ENCODE assay signal across 19 cellular contexts in the genomic region with DNA sequence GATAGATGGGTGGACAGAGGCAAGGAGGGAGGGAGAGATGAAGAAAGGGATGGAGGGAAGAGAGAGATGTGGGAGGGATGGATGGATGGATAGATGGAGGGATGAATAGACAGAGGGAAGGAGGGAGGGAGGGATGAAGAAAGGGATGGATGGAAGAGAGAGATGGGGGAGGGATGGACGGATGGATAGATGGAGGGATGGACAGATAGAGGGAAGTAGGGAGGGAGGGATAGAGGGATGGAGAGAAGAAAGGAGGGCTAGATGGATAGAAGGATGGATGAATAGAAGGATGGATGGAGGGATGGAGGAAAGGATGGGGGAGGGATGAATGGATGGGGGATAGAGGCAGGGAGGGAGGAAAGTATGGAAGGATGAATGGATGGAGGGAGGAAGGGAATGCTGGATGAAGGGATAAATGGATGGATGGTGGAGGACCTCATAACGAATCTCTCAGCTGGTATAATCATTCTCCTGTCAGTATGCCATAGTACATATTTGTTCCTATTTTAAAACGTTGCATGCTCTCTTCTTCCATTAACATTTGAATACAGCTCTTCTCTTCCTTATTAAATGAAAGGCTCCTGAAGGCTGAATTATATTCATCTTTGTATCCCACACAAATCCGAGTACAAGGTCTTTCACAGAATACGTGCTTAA.
DNase-seq lines count a peak whose midpoint lies in the region; ATAC-seq and TF ChIP-seq lines count a peak whose summit lies in the region.
"Had no signal": no experiment of that assay in that cellular context is flagged by ENCODE, and none has a peak within 500 bp of the region (broad histone marks: within the 10 kb centered on the region; RNA-seq: fewer than 3 reads in every experiment).

No MANE protein-coding gene starts in this region.

- intact Hi-C loops in activated naive CD4-positive, alpha-beta T cell treated with anti-CD3 and anti-CD28 coated beads for 36 hours (cut with micrococcal nuclease): no loop called here
- intact Hi-C loops in CD4-positive, alpha-beta memory T cell (cut with micrococcal nuclease): no loop called here
- intact Hi-C loops in naive thymus-derived CD4-positive, alpha-beta T cell (cut with micrococcal nuclease): no loop called here
- intact Hi-C loops in testis (cut with DNase I; ENCODE audit: low total_unique reads): no loop called here

- no peak overlapping the region for H3K27ac ChIP-seq in CD4-positive, alpha-beta memory T cell (ENCODE audit: low read depth, low read length)
- H3K27ac ChIP-seq in naive thymus-derived CD4-positive, alpha-beta T cell (ENCODE audit: low read depth, low read length): no peak overlapping the region
- no peak overlapping the region for H3K27ac ChIP-seq in testis
- H3K27ac ChIP-seq: C4-2B, GM23248, KMS-11, PC-9 had no signal

- H3K36me3 Mint-ChIP-seq in activated naive CD4-positive, alpha-beta T cell treated with anti-CD3 and anti-CD28 coated beads for 36 hours (ENCODE audit: low read depth): peaks cover 18% of the 10 kb centered on the region
- H3K36me3 Mint-ChIP-seq in CD4-positive, alpha-beta memory T cell: peaks cover 33 to 42% of the 10 kb centered on the region in 2 donors
- H3K36me3 Mint-ChIP-seq in activated T-helper 17 cell treated with anti-CD3 and anti-CD28 coated beads, Interleukin-2, amount 50 U/mL, for 72 hours (ENCODE audit: low read depth): peaks cover 75% of the 10 kb centered on the region
- peaks cover 10 to 45% (median 27%) of the 10 kb centered on the region in 5 donors for H3K36me3 Mint-ChIP-seq in naive thymus-derived CD4-positive, alpha-beta T cell

- peak overlapping the region; percentile 56 for H3K27ac Mint-ChIP-seq in activated naive CD4-positive, alpha-beta T cell treated with anti-CD3 and anti-CD28 coated beads for 36 hours
- H3K27ac Mint-ChIP-seq in CD4-positive, alpha-beta memory T cell: peak overlapping the region in 5 of 7 donors; percentile 11 to 87 (median 24)
- H3K27ac Mint-ChIP-seq in activated T-helper 17 cell treated with anti-CD3 and anti-CD28 coated beads, Interleukin-2, amount 50 U/mL, for 72 hours: peak overlapping the region; percentile 71
- H3K27ac Mint-ChIP-seq in naive thymus-derived CD4-positive, alpha-beta T cell: peak overlapping the region in 7 of 9 donors; percentile 1 to 75 (median 72)

- TF ChIP-seq POLR2A in testis (IDR thresholded peaks at IDR 0.05): no peak

- POLR2A ChIA-PET in CD4-positive, alpha-beta memory T cell (lab: Charles Lee; ENCODE audit: partially characterized antibody): no interaction called here
- POLR2A ChIA-PET in naive thymus-derived CD4-positive, alpha-beta T cell (lab: Charles Lee): interaction anchor here (0.7 to 2.5 kb wide), 8 partner anchors 8 to 65 kb away, joined by 3 to 10 read pairs (median 4); no protein-coding TSS in a partner anchor

- peaks cover 79% of the 10 kb centered on the region for H3K4me1 ChIP-seq in CD4-positive, alpha-beta memory T cell (ENCODE audit: insufficient read depth, low read length)
- H3K4me1 ChIP-seq in naive thymus-derived CD4-positive, alpha-beta T cell (ENCODE audit: control insufficient read depth in 2 of 2, insufficient read depth in 2 of 2, low read length in 2 of 2): peaks cover 20 to 36% of the 10 kb centered on the region in 2 donors
- H3K4me1 ChIP-seq in testis: no peaks in the 10 kb centered on the region
- H3K4me1 ChIP-seq: Caco-2 had no signal

- H3K9me3 Mint-ChIP-seq in activated naive CD4-positive, alpha-beta T cell treated with anti-CD3 and anti-CD28 coated beads for 36 hours: no peaks in the 10 kb centered on the region
- H3K9me3 Mint-ChIP-seq in CD4-positive, alpha-beta memory T cell: no peaks in the 10 kb centered on the region
- no peaks in the 10 kb centered on the region for H3K9me3 Mint-ChIP-seq in activated T-helper 17 cell treated with anti-CD3 and anti-CD28 coated beads, Interleukin-2, amount 50 U/mL, for 72 hours
- peaks cover 0 to 4% (median 0%) of the 10 kb centered on the region in 11 donors for H3K9me3 Mint-ChIP-seq in naive thymus-derived CD4-positive, alpha-beta T cell
- H3K9me3 Mint-ChIP-seq: H9 had no signal

- no peaks in the 10 kb centered on the region for H3K27me3 Mint-ChIP-seq in activated naive CD4-positive, alpha-beta T cell treated with anti-CD3 and anti-CD28 coated beads for 36 hours (ENCODE audit: low read depth)
- H3K27me3 Mint-ChIP-seq in CD4-positive, alpha-beta memory T cell: no peaks in the 10 kb centered on the region
- H3K27me3 Mint-ChIP-seq in activated T-helper 17 cell treated with anti-CD3 and anti-CD28 coated beads, Interleukin-2, amount 50 U/mL, for 72 hours: no peaks in the 10 kb centered on the region
- H3K27me3 Mint-ChIP-seq in naive thymus-derived CD4-positive, alpha-beta T cell: no peaks in the 10 kb centered on the region

- no peak for TF ChIP-seq CTCF in testis (IDR thresholded peaks at IDR 0.05)

- no peak overlapping the region for H3K4me3 Mint-ChIP-seq in activated naive CD4-positive, alpha-beta T cell treated with anti-CD3 and anti-CD28 coated beads for 36 hours
- H3K4me3 Mint-ChIP-seq in CD4-positive, alpha-beta memory T cell: peak overlapping the region in 1 of 8 donors; percentile 6
- H3K4me3 Mint-ChIP-seq in activated T-helper 17 cell treated with anti-CD3 and anti-CD28 coated beads, Interleukin-2, amount 50 U/mL, for 72 hours: no peak overlapping the region
- no peak overlapping the region for H3K4me3 Mint-ChIP-seq in naive thymus-derived CD4-positive, alpha-beta T cell
- H3K4me3 Mint-ChIP-seq: H9 had no signal

- WGBS in testis, 2 donors: 86 to 88% methylated on average over 5 of the region's 5 CpGs

- no peaks in the 10 kb centered on the region for H3K36me3 ChIP-seq in CD4-positive, alpha-beta memory T cell (ENCODE audit: insufficient read depth, low read length)
- H3K36me3 ChIP-seq in naive thymus-derived CD4-positive, alpha-beta T cell (ENCODE audit: control insufficient read depth in 2 of 3, insufficient read depth in 3 of 3, low read length in 3 of 3): peaks cover 0 to 12% (median 0%) of the 10 kb centered on the region in 3 experiments
- no peaks in the 10 kb centered on the region for H3K36me3 ChIP-seq in testis (ENCODE audit: low read depth, missing control alignments)

- H3K4me1 Mint-ChIP-seq in activated naive CD4-positive, alpha-beta T cell treated with anti-CD3 and anti-CD28 coated beads for 36 hours (ENCODE audit: low read depth): peaks cover 87% of the 10 kb centered on the region
- peaks cover 79 to 90% (median 84%) of the 10 kb centered on the region in 4 donors for H3K4me1 Mint-ChIP-seq in CD4-positive, alpha-beta memory T cell
- H3K4me1 Mint-ChIP-seq in activated T-helper 17 cell treated with anti-CD3 and anti-CD28 coated beads, Interleukin-2, amount 50 U/mL, for 72 hours: peaks cover 70% of the 10 kb centered on the region
- peaks cover 46 to 98% (median 89%) of the 10 kb centered on the region in 7 donors for H3K4me1 Mint-ChIP-seq in naive thymus-derived CD4-positive, alpha-beta T cell

- in situ Hi-C loops in KBM-7 (cut with MboI; ENCODE audit: low pct_unique_long_range_greater_than_20kb, low sequenced_read_pairs): no loop called here

- no peaks in the 10 kb centered on the region for H3K9me3 ChIP-seq in CD4-positive, alpha-beta memory T cell (ENCODE audit: control insufficient read depth in 1 of 2, low read length in 2 of 2)
- no peaks in the 10 kb centered on the region for H3K9me3 ChIP-seq in naive thymus-derived CD4-positive, alpha-beta T cell (ENCODE audit: control insufficient read depth in 2 of 3, low read length in 3 of 3)
- no peaks in the 10 kb centered on the region for H3K9me3 ChIP-seq in testis
- H3K9me3 ChIP-seq: Caco-2 had no signal

- H3K27me3 ChIP-seq in CD4-positive, alpha-beta memory T cell (ENCODE audit: insufficient read depth, low read length): no peaks in the 10 kb centered on the region
- H3K27me3 ChIP-seq in naive thymus-derived CD4-positive, alpha-beta T cell (ENCODE audit: control insufficient read depth in 2 of 2, insufficient read depth in 2 of 2, low read length in 2 of 2): no peaks in the 10 kb centered on the region
- no peaks in the 10 kb centered on the region for H3K27me3 ChIP-seq in testis

- CTCF ChIA-PET in activated naive CD4-positive, alpha-beta T cell treated with anti-CD3 and anti-CD28 coated beads for 36 hours (lab: Charles Lee): interaction anchor here (0.5 kb wide), 1 partner anchor 35 kb away, joined by 3 read pairs; no protein-coding TSS in a partner anchor
- CTCF ChIA-PET in CD4-positive, alpha-beta memory T cell (lab: Charles Lee; ENCODE audit: partially characterized antibody): interaction anchor here (1.5 kb wide), 1 partner anchor 14 kb away, joined by 6 read pairs; no protein-coding TSS in a partner anchor
- CTCF ChIA-PET in naive thymus-derived CD4-positive, alpha-beta T cell (lab: Charles Lee): no interaction called here

- no peak for DNase-seq in activated naive CD4-positive, alpha-beta T cell treated with anti-CD3 and anti-CD28 coated beads for 36 hours
- DNase-seq in activated naive CD4-positive, alpha-beta T cell treated with anti-CD3 and anti-CD28 coated beads, Interleukin-2, amount 50 U/mL, for 16 hours: no peak
- no peak for DNase-seq in CD4-positive, alpha-beta memory T cell
- no peak for DNase-seq in naive thymus-derived CD4-positive, alpha-beta T cell
- DNase-seq in KBM-7: no peak
- DNase-seq in medulla oblongata (ENCODE audit: extremely low spot score): no peak
- DNase-seq in testis: no peak
- DNase-seq: Caco-2, DMS 273 treated with DMSO at 0.1 percent for 48 hours, GM23248, H9, NCI-H1092 treated with DMSO at 0.1 percent for 48 hours, NCI-H1436 treated with DMSO at 0.1 percent for 48 hours, NCI-H1930, NCI-H510A, PC-9 had no signal

- ATAC-seq in activated T-helper 17 cell treated with anti-CD3 and anti-CD28 coated beads, Interleukin-2, amount 50 U/mL, for 72 hours (replicated peaks): no peak
- ATAC-seq in naive thymus-derived CD4-positive, alpha-beta T cell: no peak

- no peak overlapping the region for H3K4me3 ChIP-seq in CD4-positive, alpha-beta memory T cell (ENCODE audit: low read length in 2 of 2)
- H3K4me3 ChIP-seq in naive thymus-derived CD4-positive, alpha-beta T cell (ENCODE audit: low read length): no peak overlapping the region
- no peak overlapping the region for H3K4me3 ChIP-seq in testis
- H3K4me3 ChIP-seq: GM23248, PC-9 had no signal
